In genomic region chr10:124688889-124689670, GRCh38 we compare ENCODE assay signal across 8 cellular contexts. TPM values are rescaled to one million over a fixed set of nuclear protein-coding genes. Genes with fewer than 3 reads are reported as not detected.
A peak's percentile ranks its signal among the peaks of the same experiment; 100 is the strongest.
DNase-seq lines count a peak whose midpoint lies in the region; ATAC-seq and TF ChIP-seq lines count a peak whose summit lies in the region.

No MANE protein-coding gene starts in this region.

- peaks cover 0 to 52% (median 15%) of the 10 kb centered on the region in 3 donors for H3K36me3 ChIP-seq in esophagus squamous epithelium

- H3K4me3 ChIP-seq in esophagus squamous epithelium = no peak overlapping the region

- ATAC-seq in HG02571 (IDR thresholded peaks at IDR 0.05; ENCODE audit: unreplicated experiment) = peak; percentile 95
- peak; percentile 97 for ATAC-seq in stimulated activated effector memory CD8-positive, alpha-beta T cell treated with anti-CD3 and anti-CD28 coated beads, Interleukin-12 subunit alpha, Interleukin-12 subunit beta, amount 100 ng/mL, for 72 hours

- no peaks in the 10 kb centered on the region for H3K9me3 ChIP-seq in esophagus squamous epithelium

- no peak for TF ChIP-seq POLR2A in esophagus squamous epithelium (IDR thresholded peaks at IDR 0.05)

- H3K4me1 Mint-ChIP-seq in T-helper 2 cell treated with Interferon-gamma antibody and Interleukin-4, amounts not matched to agents 5 μg/mL and 100 μg/mL, for 36 hours (ENCODE audit: low read depth) = peaks cover 40% of the 10 kb centered on the region
- peaks cover 87% of the 10 kb centered on the region for H3K4me1 Mint-ChIP-seq in stimulated activated effector memory CD8-positive, alpha-beta T cell treated with anti-CD3 and anti-CD28 coated beads, Interleukin-12 subunit alpha, Interleukin-12 subunit beta, amount 100 ng/mL, for 72 hours

- H3K27me3 Mint-ChIP-seq in T-helper 2 cell treated with Interferon-gamma antibody and Interleukin-4, amounts not matched to agents 5 μg/mL and 100 μg/mL, for 36 hours (ENCODE audit: low read depth) = no peaks in the 10 kb centered on the region

- no peak for TF ChIP-seq CTCF in GM13977 (IDR thresholded peaks at IDR 0.05; ENCODE audit: extremely low read depth, insufficient read depth, missing control alignments)
- no peak for TF ChIP-seq CTCF in esophagus squamous epithelium (IDR thresholded peaks at IDR 0.05)

- DNase-seq in GM13977 (ENCODE audit: low spot score) = peak; percentile 83
- peak; percentile 83 for DNase-seq in T-helper 2 cell treated with Interferon-gamma antibody and Interleukin-4, amounts not matched to agents 5 μg/mL and 100 μg/mL, for 36 hours (ENCODE audit: low spot score)
- no peak for DNase-seq in esophagus squamous epithelium (lab: John Stamatoyannopoulos, UW)
- peak; percentile 56 to 87 for DNase-seq in stimulated activated effector memory CD8-positive, alpha-beta T cell treated with anti-CD3 and anti-CD28 coated beads, Interleukin-12 subunit alpha, Interleukin-12 subunit beta, amount 100 ng/mL, for 72 hours (ENCODE audit: low spot score in 2 of 2)
- no peak for DNase-seq in GM03348 (ENCODE audit: low spot score)
- DNase-seq in SK-N-DZ (ENCODE audit: low spot score) = no peak
- no peak for DNase-seq in KBM-7

- H3K36me3 Mint-ChIP-seq in T-helper 2 cell treated with Interferon-gamma antibody and Interleukin-4, amounts not matched to agents 5 μg/mL and 100 μg/mL, for 36 hours (ENCODE audit: low read depth) = peaks cover 53% of the 10 kb centered on the region
- H3K36me3 Mint-ChIP-seq in stimulated activated effector memory CD8-positive, alpha-beta T cell treated with anti-CD3 and anti-CD28 coated beads, Interleukin-12 subunit alpha, Interleukin-12 subunit beta, amount 100 ng/mL, for 72 hours = peaks cover 99% of the 10 kb centered on the region

- peak overlapping the region; percentile 85 for H3K27ac Mint-ChIP-seq in T-helper 2 cell treated with Interferon-gamma antibody and Interleukin-4, amounts not matched to agents 5 μg/mL and 100 μg/mL, for 36 hours
- H3K27ac Mint-ChIP-seq in stimulated activated effector memory CD8-positive, alpha-beta T cell treated with anti-CD3 and anti-CD28 coated beads, Interleukin-12 subunit alpha, Interleukin-12 subunit beta, amount 100 ng/mL, for 72 hours = peak overlapping the region; percentile 97

- no peaks in the 10 kb centered on the region for H3K27me3 ChIP-seq in esophagus squamous epithelium

- H3K4me3 Mint-ChIP-seq in T-helper 2 cell treated with Interferon-gamma antibody and Interleukin-4, amounts not matched to agents 5 μg/mL and 100 μg/mL, for 36 hours = peak overlapping the region; percentile 71
- H3K4me3 Mint-ChIP-seq in stimulated activated effector memory CD8-positive, alpha-beta T cell treated with anti-CD3 and anti-CD28 coated beads, Interleukin-12 subunit alpha, Interleukin-12 subunit beta, amount 100 ng/mL, for 72 hours = peak overlapping the region; percentile 69

- H3K27ac ChIP-seq in esophagus squamous epithelium = peak overlapping the region; percentile 15 to 58 (median 42)

- intact Hi-C loops in esophagus squamous epithelium (cut with DNase I) = no loop called here

- peaks cover under 1 to 96% (median 19%) of the 10 kb centered on the region in 3 donors for H3K4me1 ChIP-seq in esophagus squamous epithelium

- WGBS in esophagus squamous epithelium, 2 donors = 60 to 76% methylated on average over 9 to 10 of the region's 12 CpGs

- no peaks in the 10 kb centered on the region for H3K9me3 Mint-ChIP-seq in T-helper 2 cell treated with Interferon-gamma antibody and Interleukin-4, amounts not matched to agents 5 μg/mL and 100 μg/mL, for 36 hours
- no peaks in the 10 kb centered on the region for H3K9me3 Mint-ChIP-seq in stimulated activated effector memory CD8-positive, alpha-beta T cell treated with anti-CD3 and anti-CD28 coated beads, Interleukin-12 subunit alpha, Interleukin-12 subunit beta, amount 100 ng/mL, for 72 hours

- in situ Hi-C loops in GM13977 (cut with MboI; ENCODE audit: low pct_unique_long_range_greater_than_20kb, low sequenced_read_pairs, unreplicated experiment) (no loop called here), KBM-7 (cut with MboI; ENCODE audit: low pct_unique_long_range_greater_than_20kb, low sequenced_read_pairs) (no loop called here)

RNA-seq across cellular contexts. Expression of gene FAM53B, which starts 55.1 kb away (rescaled TPM):
- 10 to 100 TPM; 27.4 to 54.2 (median 31.5) TPM for total RNA-seq in esophagus squamous epithelium
- 17.1 and 21.9 TPM in 2 replicates for polyA plus RNA-seq in SK-N-DZ (2014; cell fraction: cytosol; rRNA removed)
- polyA plus RNA-seq in SK-N-DZ (2014; cell fraction: nucleus; rRNA removed) = 15.9 and 19.3 TPM in 2 replicates

Comparison
In these comparisons a context has a peak if more than half of its experiments do, and no peak if none do; other contexts are left out.
1. DNase-seq: peak in GM13977 (single experiment), T-helper 2 cell treated with Interferon-gamma antibody and Interleukin-4, amounts not matched to agents 5 μg/mL and 100 μg/mL, for 36 hours (single experiment) and stimulated activated effector memory CD8-positive, alpha-beta T cell treated with anti-CD3 and anti-CD28 coated beads, Interleukin-12 subunit alpha, Interleukin-12 subunit beta, amount 100 ng/mL, for 72 hours (2 of 2); none in esophagus squamous epithelium (single experiment), GM03348 (single experiment), SK-N-DZ (single experiment) and KBM-7 (single experiment).